ENCODE assay signal across 1 cellular context in the genomic region with DNA sequence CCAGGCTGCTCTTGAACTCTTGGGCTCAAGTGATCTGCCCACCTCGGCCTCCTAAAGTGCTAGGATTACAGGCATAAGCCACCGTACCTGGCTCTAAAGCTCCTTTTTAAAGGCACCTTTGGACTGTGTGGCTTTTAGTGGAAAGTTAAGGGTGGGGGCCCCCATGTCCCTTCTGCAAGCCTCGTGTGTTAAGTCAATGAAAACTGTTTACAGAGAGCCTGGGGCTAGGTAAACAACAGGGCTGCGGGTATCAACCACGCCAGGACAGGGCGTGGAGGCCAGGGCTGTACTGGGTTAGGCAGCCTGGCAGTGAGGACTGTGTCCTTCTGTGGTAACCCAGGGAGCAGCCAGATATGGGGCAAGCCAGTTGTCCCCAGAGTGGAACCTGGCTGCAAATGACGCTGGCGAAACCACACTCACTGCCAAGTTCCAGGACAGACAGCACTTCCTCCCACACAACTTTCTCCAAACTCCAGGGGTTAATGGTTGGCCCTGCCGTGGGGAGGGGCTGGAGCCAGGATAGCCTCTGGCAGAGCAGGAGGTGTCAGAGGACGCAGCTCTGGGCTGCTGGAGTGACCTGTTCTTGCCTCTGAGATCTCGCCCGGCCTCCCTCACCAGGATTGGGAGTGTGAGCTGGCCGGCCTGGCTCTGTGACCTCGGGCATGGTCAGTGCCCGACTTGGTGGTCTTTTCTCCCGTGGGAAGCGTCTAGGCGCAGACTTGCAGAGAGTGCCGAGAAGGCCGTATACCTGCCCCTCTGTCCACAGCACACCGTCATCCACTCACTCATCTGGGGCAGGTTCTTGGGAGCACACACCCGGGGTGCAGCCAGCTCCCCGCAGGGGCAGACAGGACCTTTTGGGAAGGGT.
A peak's percentile ranks its signal among the peaks of the same experiment; 100 is the strongest.
TF ChIP-seq lines count a peak whose summit lies in the region.

No MANE protein-coding gene starts in this region.

TF ChIP-seq in HepG2, 621 proteins besides CTCF, POLR2A, EP300 and RAD21 (continues in another document):
- TF ChIP-seq, protein P1, sequence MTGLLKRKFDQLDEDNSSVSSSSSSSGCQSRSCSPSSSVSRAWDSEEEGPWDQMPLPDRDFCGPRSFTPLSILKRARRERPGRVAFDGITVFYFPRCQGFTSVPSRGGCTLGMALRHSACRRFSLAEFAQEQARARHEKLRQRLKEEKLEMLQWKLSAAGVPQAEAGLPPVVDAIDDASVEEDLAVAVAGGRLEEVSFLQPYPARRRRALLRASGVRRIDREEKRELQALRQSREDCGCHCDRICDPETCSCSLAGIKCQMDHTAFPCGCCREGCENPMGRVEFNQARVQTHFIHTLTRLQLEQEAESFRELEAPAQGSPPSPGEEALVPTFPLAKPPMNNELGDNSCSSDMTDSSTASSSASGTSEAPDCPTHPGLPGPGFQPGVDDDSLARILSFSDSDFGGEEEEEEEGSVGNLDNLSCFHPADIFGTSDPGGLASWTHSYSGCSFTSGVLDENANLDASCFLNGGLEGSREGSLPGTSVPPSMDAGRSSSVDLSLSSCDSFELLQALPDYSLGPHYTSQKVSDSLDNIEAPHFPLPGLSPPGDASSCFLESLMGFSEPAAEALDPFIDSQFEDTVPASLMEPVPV (CRISPR knock-in tag; IDR thresholded peaks at IDR 0.05): peak; percentile 80
- TF ChIP-seq TFE3 (CRISPR knock-in tag; IDR thresholded peaks at IDR 0.05): peak; percentile 97
- peak; percentile 76; the same call in 1 of the 2 replicates for TF ChIP-seq ATF7-NPFF (CRISPR knock-in tag; IDR thresholded peaks at IDR 0.05; ENCODE audit: low read depth)
- 0 out of 2 replicates have a peak, but pooled peaks have one; percentile 72 for TF ChIP-seq SNAI1 (CRISPR knock-in tag; IDR thresholded peaks at IDR 0.05; ENCODE audit: borderline replicate concordance)
- peak; percentile 98 for TF ChIP-seq RCOR2 (CRISPR knock-in tag; IDR thresholded peaks at IDR 0.05)
- peak; percentile 30; the same call in 1 of the 2 replicates for TF ChIP-seq CHD2 (IDR thresholded peaks at IDR 0.05; ENCODE audit: low read depth, low read length)
- TF ChIP-seq ZBTB42 (CRISPR knock-in tag; IDR thresholded peaks at IDR 0.05): no peak
- peak; percentile 89 for TF ChIP-seq RBM22 (optimal IDR thresholded peaks at IDR 0.05; ENCODE audit: low read length)
- TF ChIP-seq REXO4 (CRISPR knock-in tag; IDR thresholded peaks at IDR 0.05; ENCODE audit: borderline replicate concordance): no peak
- no peak for TF ChIP-seq ZNF180 (CRISPR knock-in tag; IDR thresholded peaks at IDR 0.05; ENCODE audit: borderline replicate concordance, low read depth)
- no peak for TF ChIP-seq NPAS2 (CRISPR knock-in tag; IDR thresholded peaks at IDR 0.05; ENCODE audit: borderline replicate concordance)
- peak; percentile 89 for TF ChIP-seq ZBTB26 (CRISPR knock-in tag; IDR thresholded peaks at IDR 0.05; ENCODE audit: borderline replicate concordance)
- peak; percentile 99 for TF ChIP-seq MAX (IDR thresholded peaks at IDR 0.05)
- 0 out of 2 replicates have a peak, but pooled peaks have one; percentile 83 for TF ChIP-seq SATB2 (CRISPR knock-in tag; IDR thresholded peaks at IDR 0.05)
- no peak; the same call in 1 of the 2 replicates for TF ChIP-seq RFX1 (IDR thresholded peaks at IDR 0.05)
- TF ChIP-seq FOXO4 (CRISPR knock-in tag; conservative IDR thresholded peaks at IDR 0.05): peak; percentile 76; the same call in 1 of the 2 replicates
- TF ChIP-seq KLF11 (CRISPR knock-in tag; IDR thresholded peaks at IDR 0.05): peak; percentile 91
- no peak for TF ChIP-seq SNAPC2 (CRISPR knock-in tag; IDR thresholded peaks at IDR 0.05)
- TF ChIP-seq, protein P2, sequence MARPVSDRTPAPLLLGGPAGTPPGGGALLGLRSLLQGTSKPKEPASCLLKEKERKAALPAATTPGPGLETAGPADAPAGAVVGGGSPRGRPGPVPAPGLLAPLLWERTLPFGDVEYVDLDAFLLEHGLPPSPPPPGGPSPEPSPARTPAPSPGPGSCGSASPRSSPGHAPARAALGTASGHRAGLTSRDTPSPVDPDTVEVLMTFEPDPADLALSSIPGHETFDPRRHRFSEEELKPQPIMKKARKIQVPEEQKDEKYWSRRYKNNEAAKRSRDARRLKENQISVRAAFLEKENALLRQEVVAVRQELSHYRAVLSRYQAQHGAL (CRISPR knock-in tag; IDR thresholded peaks at IDR 0.05; ENCODE audit: not compliant biosample characterization): no peak
- no peak for TF ChIP-seq SRF (IDR thresholded peaks at IDR 0.05; ENCODE audit: low read depth, low read length)
- TF ChIP-seq STAT5B (CRISPR knock-in tag; IDR thresholded peaks at IDR 0.05): 0 out of 2 replicates have a peak, but pooled peaks have one; percentile 75
- TF ChIP-seq NCOA5 (CRISPR knock-in tag; IDR thresholded peaks at IDR 0.05): no peak
- peak; percentile 86; the same call in 1 of the 2 replicates for TF ChIP-seq RELA (CRISPR knock-in tag; IDR thresholded peaks at IDR 0.05)
- TF ChIP-seq ZNF574 (CRISPR knock-in tag; IDR thresholded peaks at IDR 0.05): peak; percentile 94
- TF ChIP-seq ZFP36L2 (CRISPR knock-in tag; IDR thresholded peaks at IDR 0.05): no peak; the same call in 1 of the 2 replicates
- TF ChIP-seq HNF1B (CRISPR knock-in tag; IDR thresholded peaks at IDR 0.05): peak; percentile 99
- peak; percentile 99 for TF ChIP-seq SALL1 (CRISPR knock-in tag; IDR thresholded peaks at IDR 0.05)
- TF ChIP-seq ARID5B (CRISPR knock-in tag; IDR thresholded peaks at IDR 0.05): peak; percentile 96
- TF ChIP-seq ZBTB20 (CRISPR knock-in tag; IDR thresholded peaks at IDR 0.05; ENCODE audit: borderline replicate concordance, low read depth): peak; percentile 72
- TF ChIP-seq HNF4G (IDR thresholded peaks at IDR 0.05; ENCODE audit: borderline replicate concordance, low read depth, low read length): peak; percentile 98
- TF ChIP-seq HNF4G (CRISPR knock-in tag; IDR thresholded peaks at IDR 0.05; ENCODE audit: borderline replicate concordance, low read depth): peak; percentile 98
- TF ChIP-seq IRF1 (CRISPR knock-in tag; IDR thresholded peaks at IDR 0.05; ENCODE audit: low read depth): no peak
- peak; percentile 79 for TF ChIP-seq ZBTB38 (CRISPR knock-in tag; IDR thresholded peaks at IDR 0.05)
- peak in 1 of 2 experiments; percentile 99; a peak in 2 of 4 replicates for TF ChIP-seq KLF16 (CRISPR knock-in tag; IDR thresholded peaks at IDR 0.05)
- no peak for TF ChIP-seq ZFP36 (IDR thresholded peaks at IDR 0.05; ENCODE audit: borderline replicate concordance, low read depth, low read length, partially characterized antibody)
- TF ChIP-seq, protein P3, sequence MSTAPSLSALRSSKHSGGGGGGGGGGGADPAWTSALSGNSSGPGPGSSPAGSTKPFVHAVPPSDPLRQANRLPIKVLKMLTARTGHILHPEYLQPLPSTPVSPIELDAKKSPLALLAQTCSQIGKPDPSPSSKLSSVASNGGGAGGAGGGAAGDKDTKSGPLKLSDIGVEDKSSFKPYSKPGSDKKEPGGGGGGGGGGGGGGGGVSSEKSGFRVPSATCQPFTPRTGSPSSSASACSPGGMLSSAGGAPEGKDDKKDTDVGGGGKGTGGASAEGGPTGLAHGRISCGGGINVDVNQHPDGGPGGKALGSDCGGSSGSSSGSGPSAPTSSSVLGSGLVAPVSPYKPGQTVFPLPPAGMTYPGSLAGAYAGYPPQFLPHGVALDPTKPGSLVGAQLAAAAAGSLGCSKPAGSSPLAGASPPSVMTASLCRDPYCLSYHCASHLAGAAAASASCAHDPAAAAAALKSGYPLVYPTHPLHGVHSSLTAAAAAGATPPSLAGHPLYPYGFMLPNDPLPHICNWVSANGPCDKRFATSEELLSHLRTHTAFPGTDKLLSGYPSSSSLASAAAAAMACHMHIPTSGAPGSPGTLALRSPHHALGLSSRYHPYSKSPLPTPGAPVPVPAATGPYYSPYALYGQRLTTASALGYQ (CRISPR knock-in tag; IDR thresholded peaks at IDR 0.05): peak; percentile 98
